In the genomic region with DNA sequence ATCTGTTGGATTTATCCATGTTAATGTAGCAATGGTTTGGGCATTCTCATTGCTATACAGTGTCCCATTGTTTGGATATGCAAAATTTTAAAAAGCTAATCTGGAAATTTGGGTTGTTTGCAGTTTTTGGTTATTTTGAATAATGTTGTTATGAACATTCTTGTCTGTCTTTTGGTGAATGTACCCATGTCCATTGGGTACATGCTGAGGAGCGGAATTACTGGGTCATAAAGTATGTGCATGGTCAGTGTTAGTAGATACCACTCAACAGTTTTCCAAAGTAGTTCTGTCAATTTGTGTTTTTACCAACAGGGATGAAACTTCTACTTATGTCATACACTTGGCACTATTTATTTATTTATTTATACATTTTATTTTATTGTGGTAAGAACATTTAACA, we compare ENCODE assay signal across 1 cellular context.
"Had no signal": no experiment of that assay in that cellular context is flagged by ENCODE, and none has a peak within 500 bp of the region (broad histone marks: within the 10 kb centered on the region; RNA-seq: fewer than 3 reads in every experiment).

No MANE protein-coding gene starts in this region.

- ATAC-seq: GM12878 had no signal

- H3K4me3 ChIP-seq: GM12878 had no signal
